In the genomic region with DNA sequence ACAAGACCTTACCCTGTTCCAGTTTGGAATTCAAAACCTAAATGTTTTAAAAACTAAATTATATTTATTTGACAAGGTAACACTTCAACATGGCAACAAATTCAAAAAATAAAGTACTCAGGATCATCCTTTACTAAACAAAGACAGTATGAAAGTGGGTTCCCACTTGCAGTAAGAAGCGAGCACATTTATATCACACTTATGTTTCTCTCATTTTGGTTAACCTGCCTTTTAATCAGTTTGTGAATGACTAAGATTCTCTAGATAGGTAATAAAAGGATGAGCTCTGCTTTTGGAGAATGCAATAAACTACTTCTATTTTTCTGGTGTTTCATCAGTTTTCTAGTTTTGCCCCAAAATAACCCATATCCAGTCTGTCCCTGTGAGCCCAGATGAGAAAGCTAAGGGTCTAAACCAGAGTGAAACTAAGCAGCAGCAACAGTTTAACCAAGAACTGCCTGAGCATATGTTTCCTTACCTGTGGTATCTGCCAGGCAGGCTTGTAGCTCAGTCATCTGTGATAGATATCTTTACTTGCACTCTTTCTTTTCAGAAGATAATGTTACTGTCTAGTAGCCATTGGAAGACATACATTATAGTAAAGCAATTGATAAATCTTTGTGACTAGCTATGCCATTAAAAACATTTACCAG, we compare ENCODE assay signal across 17 cellular contexts.
DNase-seq lines count a peak whose midpoint lies in the region; ATAC-seq, FAIRE-seq and TF ChIP-seq lines count a peak whose summit lies in the region.
"Had no signal": no experiment of that assay in that cellular context is flagged by ENCODE, and none has a peak within 500 bp of the region (broad histone marks: within the 10 kb centered on the region; RNA-seq: fewer than 3 reads in every experiment).

No MANE protein-coding gene starts in this region.

- H2AFZ ChIP-seq in HepG2 (ENCODE audit: low read length) (no peak overlapping the region), parathyroid adenoma (peak overlapping the region; percentile 24)

- POLR2A ChIA-PET in activated CD4-positive, alpha-beta T cell treated with anti-CD3 and anti-CD28 coated beads for 36 hours (lab: Charles Lee): no interaction called here
- POLR2A ChIA-PET in HepG2 (lab: Yijun Ruan, JAX): no interaction called here

- H3K27me3 ChIP-seq in HepG2 (ENCODE audit: control insufficient read depth in 1 of 2, insufficient read depth in 2 of 2, low read length in 2 of 2): no peaks in the 10 kb centered on the region
- H3K27me3 ChIP-seq in right lobe of liver: no peaks in the 10 kb centered on the region
- no peaks in the 10 kb centered on the region for H3K27me3 ChIP-seq in parathyroid adenoma (ENCODE audit: control insufficient read depth, insufficient read depth, low read length)
- H3K27me3 ChIP-seq: BLaER1 treated with 17β-estradiol and CSF1 and Interleukin-3, amounts not matched to agents 10 nM and 100 nM had no signal

- H3K9me3 ChIP-seq in HepG2 (ENCODE audit: low read length): no peaks in the 10 kb centered on the region
- no peaks in the 10 kb centered on the region for H3K9me3 ChIP-seq in right lobe of liver
- H3K9me3 ChIP-seq in parathyroid adenoma (ENCODE audit: control insufficient read depth, low read length): no peaks in the 10 kb centered on the region
- H3K9me3 ChIP-seq: BLaER1 treated with 17β-estradiol and CSF1 and Interleukin-3, amounts not matched to agents 10 nM and 100 nM had no signal

- peaks cover 3% of the 10 kb centered on the region for H3K9me3 Mint-ChIP-seq in activated CD4-positive, alpha-beta T cell treated with anti-CD3 and anti-CD28 coated beads for 36 hours (ENCODE audit: low read depth)
- peaks cover 8% of the 10 kb centered on the region for H3K9me3 Mint-ChIP-seq in T-helper 2 cell treated with Interferon-gamma antibody and Interleukin-4, amounts not matched to agents 5 μg/mL and 100 μg/mL, for 36 hours
- H3K9me3 Mint-ChIP-seq in natural killer cell treated with Interleukin-12 subunit alpha and Interleukin-12 subunit beta and Interleukin-15 and Interleukin-18, amount 100 ng/mL, for 72 hours: no peaks in the 10 kb centered on the region
- H3K9me3 Mint-ChIP-seq: H9 had no signal

- TF ChIP-seq EP300 in HepG2 (IDR thresholded peaks at IDR 0.05; ENCODE audit: low read depth in 2 of 2, low read length in 2 of 2) (no peak), HepG2 (CRISPR knock-in tag; IDR thresholded peaks at IDR 0.05; ENCODE audit: borderline replicate concordance) (no peak)

- H3K4me1 Mint-ChIP-seq in activated CD4-positive, alpha-beta T cell treated with anti-CD3 and anti-CD28 coated beads for 36 hours: no peaks in the 10 kb centered on the region
- H3K4me1 Mint-ChIP-seq in T-helper 2 cell treated with Interferon-gamma antibody and Interleukin-4, amounts not matched to agents 5 μg/mL and 100 μg/mL, for 36 hours (ENCODE audit: low read depth): peaks cover 9% of the 10 kb centered on the region
- H3K4me1 Mint-ChIP-seq in natural killer cell treated with Interleukin-12 subunit alpha and Interleukin-12 subunit beta and Interleukin-15 and Interleukin-18, amount 100 ng/mL, for 72 hours (ENCODE audit: low read depth in 2 of 2): no peaks in the 10 kb centered on the region

- H3K4me3 Mint-ChIP-seq in activated CD4-positive, alpha-beta T cell treated with anti-CD3 and anti-CD28 coated beads for 36 hours: no peak overlapping the region
- peak overlapping the region; percentile 2 for H3K4me3 Mint-ChIP-seq in T-helper 2 cell treated with Interferon-gamma antibody and Interleukin-4, amounts not matched to agents 5 μg/mL and 100 μg/mL, for 36 hours
- no peak overlapping the region for H3K4me3 Mint-ChIP-seq in natural killer cell treated with Interleukin-12 subunit alpha and Interleukin-12 subunit beta and Interleukin-15 and Interleukin-18, amount 100 ng/mL, for 72 hours
- H3K4me3 Mint-ChIP-seq: CD4-positive, alpha-beta T cell; H9 had no signal

- H3K27ac Mint-ChIP-seq in activated CD4-positive, alpha-beta T cell treated with anti-CD3 and anti-CD28 coated beads for 36 hours: no peak overlapping the region
- H3K27ac Mint-ChIP-seq in T-helper 2 cell treated with Interferon-gamma antibody and Interleukin-4, amounts not matched to agents 5 μg/mL and 100 μg/mL, for 36 hours: peak overlapping the region; percentile 7
- H3K27ac Mint-ChIP-seq in natural killer cell treated with Interleukin-12 subunit alpha and Interleukin-12 subunit beta and Interleukin-15 and Interleukin-18, amount 100 ng/mL, for 72 hours: no peak overlapping the region
- H3K27ac Mint-ChIP-seq: CD4-positive, alpha-beta T cell; H9 had no signal

- CTCF ChIA-PET in activated CD4-positive, alpha-beta T cell treated with anti-CD3 and anti-CD28 coated beads for 36 hours (lab: Charles Lee): no interaction called here
- CTCF ChIA-PET in HepG2 (lab: Yijun Ruan, JAX; ENCODE audit: low intra/inter-chr PET ratio, low total read pairs): no interaction called here

- H3K9ac ChIP-seq in HepG2 (ENCODE audit: insufficient read depth, low read depth, low read length): no peak overlapping the region
- no peak overlapping the region for H3K9ac ChIP-seq in parathyroid adenoma
- H3K9ac ChIP-seq: BLaER1 treated with 17β-estradiol and CSF1 and Interleukin-3, amounts not matched to agents 10 nM and 100 nM had no signal

- H3K36me3 ChIP-seq in HepG2 (replicated peaks in 1 of 2; ENCODE audit: control insufficient read depth in 1 of 2, insufficient read depth in 2 of 2, low read length in 2 of 2) (no peaks in the 10 kb centered on the region; a peak in 1 of 5 replicates), right lobe of liver (no peaks in the 10 kb centered on the region), parathyroid adenoma (ENCODE audit: control insufficient read depth, insufficient read depth, low read length) (no peaks in the 10 kb centered on the region)
- H3K36me3 ChIP-seq: BLaER1 treated with 17β-estradiol and CSF1 and Interleukin-3, amounts not matched to agents 10 nM and 100 nM had no signal

- no TSS peak for BruUV-seq in HepG2 (replicated peaks; lab: Mats Ljungman, UMichigan)

- in situ Hi-C loops in HepG2 (cut with HindIII; ENCODE audit: extremely low pct_ligation_motif_present, low pct_unique_long_range_greater_than_20kb): no loop called here

- H3K27me3 Mint-ChIP-seq in activated CD4-positive, alpha-beta T cell treated with anti-CD3 and anti-CD28 coated beads for 36 hours: peaks cover 10% of the 10 kb centered on the region
- peaks cover 23% of the 10 kb centered on the region for H3K27me3 Mint-ChIP-seq in T-helper 2 cell treated with Interferon-gamma antibody and Interleukin-4, amounts not matched to agents 5 μg/mL and 100 μg/mL, for 36 hours (ENCODE audit: low read depth)
- peaks cover 21 to 31% of the 10 kb centered on the region in 2 donors for H3K27me3 Mint-ChIP-seq in natural killer cell treated with Interleukin-12 subunit alpha and Interleukin-12 subunit beta and Interleukin-15 and Interleukin-18, amount 100 ng/mL, for 72 hours
- H3K27me3 Mint-ChIP-seq: CD4-positive, alpha-beta T cell had no signal

- DNase-seq in activated CD4-positive, alpha-beta T cell treated with anti-CD3 and anti-CD28 coated beads for 36 hours: no peak
- DNase-seq in activated CD4-positive, alpha-beta T cell treated with anti-CD3 and anti-CD28 coated beads for 48 hours: no peak
- no peak for DNase-seq in HepG2 (ENCODE audit: low spot score)
- no peak for DNase-seq in right lobe of liver
- peak; percentile 7 for DNase-seq in T-helper 2 cell treated with Interferon-gamma antibody and Interleukin-4, amounts not matched to agents 5 μg/mL and 100 μg/mL, for 36 hours (ENCODE audit: low spot score)
- DNase-seq in natural killer cell treated with Interleukin-12 subunit alpha and Interleukin-12 subunit beta and Interleukin-15 and Interleukin-18, amount 100 ng/mL, for 72 hours (ENCODE audit: low spot score): no peak
- DNase-seq: 8988T; ACHN; Calu3; CD4-positive, alpha-beta T cell; DMS 273 treated with DMSO at 0.1 percent for 48 hours; GOT3; H9 had no signal

- H3K79me2 ChIP-seq in HepG2 (ENCODE audit: insufficient read depth, low read length) (no peaks in the 10 kb centered on the region), parathyroid adenoma (no peaks in the 10 kb centered on the region)

- intact Hi-C loops in activated CD4-positive, alpha-beta T cell treated with anti-CD3 and anti-CD28 coated beads for 36 hours (cut with DNase I, micrococcal nuclease): no loop called here
- intact Hi-C loops in HepG2 (cut with micrococcal nuclease; ENCODE audit: unreplicated experiment) (no loop called here), right lobe of liver (cut with DNase I) (no loop called here)

- H3K27ac ChIP-seq in HepG2 (ENCODE audit: extremely low read length, insufficient read depth, low read length) (no peak overlapping the region), right lobe of liver (no peak overlapping the region), parathyroid adenoma (no peak overlapping the region)
- H3K27ac ChIP-seq: BLaER1 treated with 17β-estradiol and CSF1 and Interleukin-3, amounts not matched to agents 10 nM and 100 nM had no signal

- TF ChIP-seq CTCF in HepG2 (CRISPR knock-in tag; IDR thresholded peaks at IDR 0.05) (no peak), right lobe of liver (IDR thresholded peaks at IDR 0.05) (no peak), parathyroid adenoma (IDR thresholded peaks at IDR 0.05) (no peak)

- no peak for TF ChIP-seq RAD21 in HepG2 (CRISPR knock-in tag; IDR thresholded peaks at IDR 0.05)

- H3K4me3 ChIP-seq in HepG2 (replicated peaks in 1 of 3; ENCODE audit: insufficient read depth in 1 of 3, low read depth in 2 of 3, low read length in 3 of 3) (no peak overlapping the region), right lobe of liver (no peak overlapping the region), parathyroid adenoma (ENCODE audit: low read depth, low read length) (no peak overlapping the region)
- H3K4me3 ChIP-seq: BLaER1 treated with 17β-estradiol and CSF1 and Interleukin-3, amounts not matched to agents 10 nM and 100 nM; GM12878 had no signal

- no peaks in the 10 kb centered on the region for H4K20me1 ChIP-seq in HepG2 (ENCODE audit: insufficient read depth, low read length)
- H4K20me1 ChIP-seq: BLaER1 treated with 17β-estradiol and CSF1 and Interleukin-3, amounts not matched to agents 10 nM and 100 nM had no signal

- FAIRE-seq in HepG2 (lab: Jason Lieb, UNC): no peak
- FAIRE-seq: GM12878 had no signal

- H3K36me3 Mint-ChIP-seq in activated CD4-positive, alpha-beta T cell treated with anti-CD3 and anti-CD28 coated beads for 36 hours (ENCODE audit: low read depth): peaks cover 2% of the 10 kb centered on the region
- H3K36me3 Mint-ChIP-seq in T-helper 2 cell treated with Interferon-gamma antibody and Interleukin-4, amounts not matched to agents 5 μg/mL and 100 μg/mL, for 36 hours (ENCODE audit: low read depth): peaks cover 20% of the 10 kb centered on the region
- no peaks in the 10 kb centered on the region for H3K36me3 Mint-ChIP-seq in natural killer cell treated with Interleukin-12 subunit alpha and Interleukin-12 subunit beta and Interleukin-15 and Interleukin-18, amount 100 ng/mL, for 72 hours

- H3K4me1 ChIP-seq in HepG2 (ENCODE audit: insufficient read depth, low read length) (peaks cover 15% of the 10 kb centered on the region), right lobe of liver (no peaks in the 10 kb centered on the region), parathyroid adenoma (no peaks in the 10 kb centered on the region)
- H3K4me1 ChIP-seq: BLaER1 treated with 17β-estradiol and CSF1 and Interleukin-3, amounts not matched to agents 10 nM and 100 nM had no signal

- H3K4me2 ChIP-seq in HepG2 (ENCODE audit: low read depth, low read length): no peak overlapping the region
- no peak overlapping the region for H3K4me2 ChIP-seq in parathyroid adenoma (ENCODE audit: low read length)
- H3K4me2 ChIP-seq: BLaER1 treated with 17β-estradiol and CSF1 and Interleukin-3, amounts not matched to agents 10 nM and 100 nM had no signal

- WGBS in HepG2 (ENCODE audit: low lambda C conversion rate): 89% methylated on average over 1 of the region's 1 CpG
- 100% methylated on average over 1 of the region's 1 CpG for WGBS in right lobe of liver (ENCODE audit: insufficient coverage, low coverage, low lambda C conversion rate, missing lambda C conversion rate)

- peak; percentile 26 for ATAC-seq in activated CD4-positive, alpha-beta T cell treated with anti-CD3 and anti-CD28 coated beads for 36 hours
- ATAC-seq in HepG2 (no peak), right lobe of liver (no peak), HG03378 (IDR thresholded peaks at IDR 0.05; ENCODE audit: unreplicated experiment) (no peak)
- no peak for ATAC-seq in natural killer cell treated with Interleukin-12 subunit alpha and Interleukin-12 subunit beta and Interleukin-15 and Interleukin-18, amount 100 ng/mL, for 72 hours
- ATAC-seq: GM12878 had no signal

- no peak for TF ChIP-seq POLR2A in HepG2 (IDR thresholded peaks at IDR 0.05; ENCODE audit: insufficient read depth in 1 of 2, low read depth in 2 of 2, low read length in 2 of 2)
- no peak for TF ChIP-seq POLR2A in right lobe of liver (IDR thresholded peaks at IDR 0.05)
